Comparison of ENCODE assay signal across 24 cellular contexts in the genomic region with DNA sequence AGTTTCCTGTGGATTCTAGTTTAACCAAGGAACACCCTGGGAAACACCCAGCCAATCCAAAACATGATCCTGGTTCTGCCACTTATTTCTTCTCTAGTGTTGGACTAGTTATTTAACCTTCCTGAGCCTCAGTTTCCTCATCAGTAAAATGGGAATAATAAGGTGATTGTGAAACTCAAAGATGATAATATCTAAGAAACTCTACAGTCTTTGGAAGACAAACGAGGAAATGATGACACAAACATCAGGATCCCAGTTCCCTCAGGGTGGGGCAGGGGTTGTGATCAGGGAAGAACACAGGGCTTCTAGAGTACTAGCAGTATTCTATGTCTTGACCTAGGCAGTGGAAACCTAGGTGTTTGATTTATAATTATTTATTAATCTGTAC. TPM values are rescaled to one million over a fixed set of nuclear protein-coding genes. Genes with fewer than 3 reads are reported as not detected.
DNase-seq lines count a peak whose midpoint lies in the region; ATAC-seq and TF ChIP-seq lines count a peak whose summit lies in the region.
"Had no signal": no experiment of that assay in that cellular context is flagged by ENCODE, and none has a peak within 500 bp of the region (broad histone marks: within the 10 kb centered on the region; RNA-seq: fewer than 3 reads in every experiment).

No MANE protein-coding gene starts in this region.

- H3K9ac ChIP-seq in PC-3 (ENCODE audit: low read length) (no peak overlapping the region), mucosa of rectum (ENCODE audit: low read depth in 1 of 2, low read length in 2 of 2) (peak overlapping the region in 1 of 2 donors; percentile 9)

- no peaks in the 10 kb centered on the region for H3K9me3 Mint-ChIP-seq in activated CD4-positive, alpha-beta memory T cell treated with anti-CD3 and anti-CD28 coated beads for 36 hours
- H3K9me3 Mint-ChIP-seq: CD8-positive, alpha-beta memory T cell had no signal

- H3K4me1 Mint-ChIP-seq in activated CD4-positive, alpha-beta memory T cell treated with anti-CD3 and anti-CD28 coated beads for 36 hours (ENCODE audit: low read depth) = peaks cover 5% of the 10 kb centered on the region

- H4K20me1 ChIP-seq in PC-3 (ENCODE audit: low read length) = no peaks in the 10 kb centered on the region

- H3K36me3 Mint-ChIP-seq in activated CD4-positive, alpha-beta memory T cell treated with anti-CD3 and anti-CD28 coated beads for 36 hours = no peaks in the 10 kb centered on the region
- H3K36me3 Mint-ChIP-seq: CD8-positive, alpha-beta memory T cell had no signal

- H3K4me3 ChIP-seq in PC-3 (ENCODE audit: low read length) (no peak overlapping the region), epithelial cell of esophagus (ENCODE audit: low read length) (no peak overlapping the region), mucosa of rectum (ENCODE audit: low read length in 2 of 2) (no peak overlapping the region)

- H3F3A ChIP-seq in PC-3 (ENCODE audit: low read length, unreplicated experiment) = no peaks in the 10 kb centered on the region

- H3K4me3 Mint-ChIP-seq in activated CD4-positive, alpha-beta memory T cell treated with anti-CD3 and anti-CD28 coated beads for 36 hours = no peak overlapping the region
- H3K4me3 Mint-ChIP-seq: CD8-positive, alpha-beta memory T cell had no signal

- no peaks in the 10 kb centered on the region for H3K9me3 ChIP-seq in PC-3 (ENCODE audit: low read length)
- no peaks in the 10 kb centered on the region for H3K9me3 ChIP-seq in mucosa of rectum (ENCODE audit: control insufficient read depth in 2 of 2, low read length in 2 of 2)

- TF ChIP-seq CTCF in C4-2B (conservative IDR thresholded peaks at IDR 0.05) (no peak), PC-3 (conservative IDR thresholded peaks at IDR 0.05; ENCODE audit: low read depth, low read length) (no peak), epithelial cell of esophagus (IDR thresholded peaks at IDR 0.05; ENCODE audit: insufficient read depth, low read depth, low read length, missing control alignments) (no peak)

- H3K36me3 ChIP-seq in PC-3 (ENCODE audit: low read depth, low read length) = no peaks in the 10 kb centered on the region
- no peaks in the 10 kb centered on the region for H3K36me3 ChIP-seq in mucosa of rectum (ENCODE audit: control insufficient read depth in 2 of 2, insufficient read depth in 2 of 2, low read length in 2 of 2)

- H3K27me3 ChIP-seq in PC-3 (ENCODE audit: low read length) (no peaks in the 10 kb centered on the region), mucosa of rectum (ENCODE audit: control insufficient read depth in 2 of 2, insufficient read depth in 2 of 2, low read length in 2 of 2) (no peaks in the 10 kb centered on the region)

- BruUV-seq in PC-3 (replicated peaks; lab: Mats Ljungman, UMichigan) = no TSS peak

- H3K79me2 ChIP-seq in PC-3 (ENCODE audit: low read length) = no peaks in the 10 kb centered on the region

- CTCF ChIA-PET in PC-3 (lab: Charles Lee) = no interaction called here
- CTCF ChIA-PET in activated CD4-positive, alpha-beta memory T cell treated with anti-CD3 and anti-CD28 coated beads for 36 hours (lab: Charles Lee) = no interaction called here

- H3K4me1 ChIP-seq in PC-3 (ENCODE audit: insufficient read depth, low read length) = peaks cover 7% of the 10 kb centered on the region; the same call in 1 of the 2 replicates
- H3K4me1 ChIP-seq in mucosa of rectum (ENCODE audit: control insufficient read depth in 2 of 2, insufficient read depth in 2 of 2, low read length in 2 of 2) = peaks cover 40 to 42% of the 10 kb centered on the region in 2 donors

- POLR2A ChIA-PET in PC-3 (lab: Charles Lee; ENCODE audit: unreplicated experiment) = no interaction called here
- POLR2A ChIA-PET in activated CD4-positive, alpha-beta memory T cell treated with anti-CD3 and anti-CD28 coated beads for 36 hours (lab: Charles Lee) = no interaction called here

- ATAC-seq in PC-3 = no peak
- ATAC-seq: HCT116 had no signal

- peaks cover 28% of the 10 kb centered on the region for H3K27me3 Mint-ChIP-seq in activated CD4-positive, alpha-beta memory T cell treated with anti-CD3 and anti-CD28 coated beads for 36 hours

- H3K27ac ChIP-seq in C4-2B (peak overlapping the region; percentile 45), PC-3 (ENCODE audit: low read length) (no peak overlapping the region), mucosa of rectum (ENCODE audit: low read depth in 2 of 2, low read length in 2 of 2) (peak overlapping the region; percentile 75 to 84)

- H3K4me2 ChIP-seq in PC-3 (ENCODE audit: low read length) = no peak overlapping the region

- no peak overlapping the region for H2AFZ ChIP-seq in PC-3 (ENCODE audit: low read length)

- H3K9me2 ChIP-seq in PC-3 (replicated peaks; ENCODE audit: low read length) = no peaks in the 10 kb centered on the region

- intact Hi-C loops in PC-3 (cut with micrococcal nuclease) = loop anchor here (10.0 kb wide), 1 partner anchor 121 kb away; no protein-coding TSS in a partner anchor
- intact Hi-C loops in activated CD4-positive, alpha-beta memory T cell treated with anti-CD3 and anti-CD28 coated beads for 36 hours (cut with micrococcal nuclease) = no loop called here

- H3K27ac Mint-ChIP-seq in activated CD4-positive, alpha-beta memory T cell treated with anti-CD3 and anti-CD28 coated beads for 36 hours = no peak overlapping the region

- DNase-seq in PC-3 (peak; percentile 14), epithelial cell of esophagus (ENCODE audit: low read depth) (peak; percentile 67), T-helper 1 cell (no peak), putamen (ENCODE audit: low spot score) (no peak)
- DNase-seq in stimulated activated naive CD4-positive, alpha-beta T cell (lab: John Stamatoyannopoulos, UW) = no peak
- no peak for DNase-seq in activated CD4-positive, alpha-beta memory T cell treated with anti-CD3 and anti-CD28 coated beads for 36 hours
- DNase-seq: AML-193; C1 segment of cervical spinal cord; Calu3; CD8-positive, alpha-beta memory T cell; DMS153; MV-4-11; NCI-H1105 treated with DMSO at 0.1 percent for 48 hours; NCI-H2081; NCI-H2171; NCI-H345; NCI-H524 treated with DMSO at 0.1 percent for 48 hours; NCI-H82; SHP77 had no signal

RNA-seq across cellular contexts. Expression of gene TMEM106C, which starts 18.1 kb away (rescaled TPM):
- total RNA-seq in PC-3 (2014; rRNA removed) = 114 and 166 TPM in 2 replicates
- total RNA-seq in activated CD4-positive, alpha-beta memory T cell treated with anti-CD3 and anti-CD28 coated beads for 36 hours = 100 to 1,000 TPM; 179 to 182 TPM

RNA-seq across cellular contexts. Expression of gene VDR, which starts 40.5 kb away (rescaled TPM):
- total RNA-seq in PC-3 (2014; rRNA removed) = 19.6 and 19.9 TPM in 2 replicates
- 100 to 1,000 TPM; 156 TPM for total RNA-seq in activated CD4-positive, alpha-beta memory T cell treated with anti-CD3 and anti-CD28 coated beads for 36 hours

RNA-seq across cellular contexts. Expression of gene COL2A1, which starts 58.9 kb away (rescaled TPM):
- total RNA-seq in PC-3 (2014; rRNA removed) = 6.7 TPM in 2 replicates
- total RNA-seq in activated CD4-positive, alpha-beta memory T cell treated with anti-CD3 and anti-CD28 coated beads for 36 hours = not detected
- total RNA-seq: A172; CD8-positive, alpha-beta memory T cell; RPMI7951 had no signal

Comparison
In these comparisons a context has a peak if more than half of its experiments do, and no peak if none do; other contexts are left out.
1. DNase-seq: peak in PC-3 (single experiment) and epithelial cell of esophagus (single experiment); none in T-helper 1 cell (0 of 5), putamen (single experiment), stimulated activated naive CD4-positive, alpha-beta T cell (0 of 6) and activated CD4-positive, alpha-beta memory T cell treated with anti-CD3 and anti-CD28 coated beads for 36 hours (single experiment).